8 cellular contexts compared by ENCODE assay signal in genomic region chr5:78294250-78295034, GRCh38. TPM values are rescaled to one million over a fixed set of nuclear protein-coding genes. Genes with fewer than 3 reads are reported as not detected.
DNase-seq lines count a peak whose midpoint lies in the region; ATAC-seq and TF ChIP-seq lines count a peak whose summit lies in the region.

AP3B1 (minus strand) TSS chr5:78294698; CDS start chr5:78294579, 119 bp downstream.

- DNase-seq in EH (ENCODE audit: low read depth) (peak; percentile 99), H4 (ENCODE audit: low spot score) (peak; percentile 98), LoVo (ENCODE audit: low spot score) (peak; percentile 100), RWPE2 (ENCODE audit: low spot score) (peak; percentile 99), fibroblast of lung (ENCODE audit: low read depth in 2 of 2) (peak; percentile 97 to 99)
- peak; percentile 97 for DNase-seq in activated T-helper 2 cell treated with anti-CD3 and anti-CD28 coated beads, Interferon-gamma antibody, Interleukin-2, Interleukin-4, amounts not matched to agents 10 μg/mL and 5 μg/mL and 100 μg/mL, durations not matched to agents 14 hours and 24 hours and 36 hours (ENCODE audit: low spot score)
- DNase-seq in naive thymus-derived CD4-positive, alpha-beta T cell = peak; percentile 94 to 98 (median 96)
- DNase-seq in stimulated activated naive B cell treated with anti-CD40 and anti-IgM and Interleukin-4, amounts not matched to agents 10 μg/mL and 1 μg/mL and 100 μg/mL, for 72 hours = peak; percentile 98

- peaks cover 3% of the 10 kb centered on the region for H3K27me3 Mint-ChIP-seq in activated T-helper 2 cell treated with anti-CD3 and anti-CD28 coated beads, Interferon-gamma antibody, Interleukin-2, Interleukin-4, amounts not matched to agents 10 μg/mL and 5 μg/mL and 100 μg/mL, durations not matched to agents 14 hours and 24 hours and 36 hours (ENCODE audit: low read depth)
- peaks cover 0 to 11% (median 0%) of the 10 kb centered on the region in 5 donors for H3K27me3 Mint-ChIP-seq in naive thymus-derived CD4-positive, alpha-beta T cell
- H3K27me3 Mint-ChIP-seq in stimulated activated naive B cell treated with anti-CD40 and anti-IgM and Interleukin-4, amounts not matched to agents 10 μg/mL and 1 μg/mL and 100 μg/mL, for 72 hours = no peaks in the 10 kb centered on the region

- peak within 1 kb of the TSS; percentile 93 for H2AFZ ChIP-seq in fibroblast of lung (ENCODE audit: low read length)

- POLR2A ChIA-PET in naive thymus-derived CD4-positive, alpha-beta T cell (lab: Charles Lee) = interaction anchor here (0.5 to 6.3 kb wide), 11 partner anchors 9 to 690 kb away, joined by 3 to 106 read pairs (median 4); partner anchors contain the start of gene SCAMP1

- H3K4me3 Mint-ChIP-seq in activated T-helper 2 cell treated with anti-CD3 and anti-CD28 coated beads, Interferon-gamma antibody, Interleukin-2, Interleukin-4, amounts not matched to agents 10 μg/mL and 5 μg/mL and 100 μg/mL, durations not matched to agents 14 hours and 24 hours and 36 hours (ENCODE audit: low read depth) = peak within 1 kb of the TSS; percentile 99
- H3K4me3 Mint-ChIP-seq in naive thymus-derived CD4-positive, alpha-beta T cell = peak within 1 kb of the TSS; percentile 86 to 100 (median 98)
- peak within 1 kb of the TSS; percentile 93 to 99 for H3K4me3 Mint-ChIP-seq in stimulated activated naive B cell treated with anti-CD40 and anti-IgM and Interleukin-4, amounts not matched to agents 10 μg/mL and 1 μg/mL and 100 μg/mL, for 72 hours

- H3K27me3 ChIP-seq in RWPE2 (ENCODE audit: insufficient read depth, poor library complexity, severe bottlenecking) (no peaks in the 10 kb centered on the region), fibroblast of lung (ENCODE audit: control insufficient read depth, insufficient read depth, low read length) (no peaks in the 10 kb centered on the region)
- H3K27me3 ChIP-seq in naive thymus-derived CD4-positive, alpha-beta T cell (ENCODE audit: control insufficient read depth in 2 of 2, insufficient read depth in 2 of 2, low read length in 2 of 2) = no peaks in the 10 kb centered on the region

- H3K27ac Mint-ChIP-seq in activated T-helper 2 cell treated with anti-CD3 and anti-CD28 coated beads, Interferon-gamma antibody, Interleukin-2, Interleukin-4, amounts not matched to agents 10 μg/mL and 5 μg/mL and 100 μg/mL, durations not matched to agents 14 hours and 24 hours and 36 hours = peak within 1 kb of the TSS; percentile 96
- peak within 1 kb of the TSS; percentile 77 to 99 (median 97) for H3K27ac Mint-ChIP-seq in naive thymus-derived CD4-positive, alpha-beta T cell
- H3K27ac Mint-ChIP-seq in stimulated activated naive B cell treated with anti-CD40 and anti-IgM and Interleukin-4, amounts not matched to agents 10 μg/mL and 1 μg/mL and 100 μg/mL, for 72 hours = peak within 1 kb of the TSS; percentile 99

- peak within 1 kb of the TSS; percentile 90 for H3K9ac ChIP-seq in fibroblast of lung (ENCODE audit: insufficient read depth, low read length)

- peaks cover 29% of the 10 kb centered on the region for H3K4me1 Mint-ChIP-seq in activated T-helper 2 cell treated with anti-CD3 and anti-CD28 coated beads, Interferon-gamma antibody, Interleukin-2, Interleukin-4, amounts not matched to agents 10 μg/mL and 5 μg/mL and 100 μg/mL, durations not matched to agents 14 hours and 24 hours and 36 hours (ENCODE audit: low read depth)
- H3K4me1 Mint-ChIP-seq in naive thymus-derived CD4-positive, alpha-beta T cell = peaks cover 27 to 50% (median 46%) of the 10 kb centered on the region in 7 donors
- H3K4me1 Mint-ChIP-seq in stimulated activated naive B cell treated with anti-CD40 and anti-IgM and Interleukin-4, amounts not matched to agents 10 μg/mL and 1 μg/mL and 100 μg/mL, for 72 hours = peaks cover 18 to 31% of the 10 kb centered on the region in 2 donors

- H3K36me3 ChIP-seq in RWPE2 (ENCODE audit: low read depth) (peaks cover 4% of the 10 kb centered on the region; the same call in 1 of the 2 replicates), fibroblast of lung (ENCODE audit: control insufficient read depth, insufficient read depth, low read length) (no peaks in the 10 kb centered on the region)
- peaks cover 0 to 6% (median 0%) of the 10 kb centered on the region in 3 experiments for H3K36me3 ChIP-seq in naive thymus-derived CD4-positive, alpha-beta T cell (ENCODE audit: control insufficient read depth in 2 of 3, insufficient read depth in 3 of 3, low read length in 3 of 3)

- H3K4me3 ChIP-seq in RWPE2 (ENCODE audit: severe bottlenecking) = peak within 1 kb of the TSS; percentile 72
- H3K4me3 ChIP-seq in fibroblast of lung (replicated peaks in 1 of 4; ENCODE audit: control extremely low read depth in 1 of 4, insufficient read depth in 1 of 4, low read depth in 3 of 4, low read length in 4 of 4) = peak within 1 kb of the TSS; percentile 74 to 92 (median 86)
- peak within 1 kb of the TSS; percentile 98 for H3K4me3 ChIP-seq in naive thymus-derived CD4-positive, alpha-beta T cell (ENCODE audit: low read length)

- H4K20me1 ChIP-seq in fibroblast of lung (ENCODE audit: control insufficient read depth, extremely low read depth, insufficient read depth, low read length) = no peaks in the 10 kb centered on the region

- H3K4me1 ChIP-seq in RWPE2 (ENCODE audit: insufficient read depth, poor library complexity, severe bottlenecking) (peaks cover 4% of the 10 kb centered on the region), fibroblast of lung (ENCODE audit: control insufficient read depth, extremely low read depth, insufficient read depth, low read length) (no peaks in the 10 kb centered on the region)
- peaks cover 5 to 9% of the 10 kb centered on the region in 2 donors for H3K4me1 ChIP-seq in naive thymus-derived CD4-positive, alpha-beta T cell (ENCODE audit: control insufficient read depth in 2 of 2, insufficient read depth in 2 of 2, low read length in 2 of 2)

- H3K36me3 Mint-ChIP-seq in activated T-helper 2 cell treated with anti-CD3 and anti-CD28 coated beads, Interferon-gamma antibody, Interleukin-2, Interleukin-4, amounts not matched to agents 10 μg/mL and 5 μg/mL and 100 μg/mL, durations not matched to agents 14 hours and 24 hours and 36 hours (ENCODE audit: low read depth) = peaks cover 21% of the 10 kb centered on the region
- H3K36me3 Mint-ChIP-seq in naive thymus-derived CD4-positive, alpha-beta T cell = peaks cover 0 to 9% (median 0%) of the 10 kb centered on the region in 5 donors
- peaks cover 3 to 5% of the 10 kb centered on the region in 2 donors for H3K36me3 Mint-ChIP-seq in stimulated activated naive B cell treated with anti-CD40 and anti-IgM and Interleukin-4, amounts not matched to agents 10 μg/mL and 1 μg/mL and 100 μg/mL, for 72 hours

- peak within 1 kb of the TSS; percentile 85 for H3K27ac ChIP-seq in RWPE2 (ENCODE audit: poor library complexity, severe bottlenecking)
- peak within 1 kb of the TSS; percentile 94 for H3K27ac ChIP-seq in fibroblast of lung (ENCODE audit: insufficient read depth, low read length)
- H3K27ac ChIP-seq in naive thymus-derived CD4-positive, alpha-beta T cell (ENCODE audit: low read depth, low read length) = peak within 1 kb of the TSS; percentile 88

- H3K79me2 ChIP-seq in fibroblast of lung (ENCODE audit: control insufficient read depth, insufficient read depth, low read length) = peaks cover 45% of the 10 kb centered on the region

- CTCF ChIA-PET in naive thymus-derived CD4-positive, alpha-beta T cell (lab: Charles Lee) = interaction anchor here (1.2 to 4.6 kb wide), 2 partner anchors 57 to 65 kb away, joined by 3 to 27 read pairs; partner anchors contain the start of gene SCAMP1

- TF ChIP-seq CTCF in RWPE2 (IDR thresholded peaks at IDR 0.05; ENCODE audit: poor library complexity, severe bottlenecking) (no peak), fibroblast of lung (conservative IDR thresholded peaks at IDR 0.05 in 1 of 2, IDR thresholded peaks at IDR 0.05 in 1 of 2; ENCODE audit: low read depth in 1 of 2, low read length in 2 of 2) (no peak)

- no peaks in the 10 kb centered on the region for H3K9me3 Mint-ChIP-seq in activated T-helper 2 cell treated with anti-CD3 and anti-CD28 coated beads, Interferon-gamma antibody, Interleukin-2, Interleukin-4, amounts not matched to agents 10 μg/mL and 5 μg/mL and 100 μg/mL, durations not matched to agents 14 hours and 24 hours and 36 hours
- H3K9me3 Mint-ChIP-seq in naive thymus-derived CD4-positive, alpha-beta T cell = no peaks in the 10 kb centered on the region
- H3K9me3 Mint-ChIP-seq in stimulated activated naive B cell treated with anti-CD40 and anti-IgM and Interleukin-4, amounts not matched to agents 10 μg/mL and 1 μg/mL and 100 μg/mL, for 72 hours = no peaks in the 10 kb centered on the region

- peak within 1 kb of the TSS; percentile 87 for H3K4me2 ChIP-seq in fibroblast of lung (ENCODE audit: extremely low read depth, insufficient read depth, low read length)

- H3K9me3 ChIP-seq in RWPE2 (ENCODE audit: severe bottlenecking) (no peaks in the 10 kb centered on the region), fibroblast of lung (ENCODE audit: control insufficient read depth, insufficient read depth, low read depth, low read length) (no peaks in the 10 kb centered on the region)
- no peaks in the 10 kb centered on the region for H3K9me3 ChIP-seq in naive thymus-derived CD4-positive, alpha-beta T cell (ENCODE audit: control insufficient read depth in 2 of 3, low read length in 3 of 3)

- ATAC-seq in RWPE2 (ENCODE audit: low read depth) = peak; percentile 92
- peak; percentile 97 for ATAC-seq in naive thymus-derived CD4-positive, alpha-beta T cell
- ATAC-seq in stimulated activated naive B cell treated with anti-CD40 and anti-IgM and Interleukin-4, amounts not matched to agents 10 μg/mL and 1 μg/mL and 100 μg/mL, for 72 hours (replicated peaks) = peak; percentile 88 to 95

- intact Hi-C loops in activated T-helper 2 cell treated with anti-CD3 and anti-CD28 coated beads, Interferon-gamma antibody, Interleukin-2, Interleukin-4, amounts not matched to agents 10 μg/mL and 5 μg/mL and 100 μg/mL, durations not matched to agents 14 hours and 24 hours and 36 hours (cut with micrococcal nuclease) = loop anchor here (1.0 to 10.0 kb wide), 2 partner anchors 66 to 1220 kb away; partner anchors contain the start of genes HOMER1 and SCAMP1
- intact Hi-C loops in naive thymus-derived CD4-positive, alpha-beta T cell (cut with micrococcal nuclease) = loop anchor here (1.0 to 10.0 kb wide), 13 partner anchors 26 to 1690 kb away; partner anchors contain the start of genes AGGF1 (in 2 of the 2), SCAMP1 (in 2 of the 2), WDR41 (in 2 of the 2) and HOMER1 (in 1 of the 2)

RNA-seq across cellular contexts. Expression of gene AP3B1, which starts in this region (rescaled TPM):
- total RNA-seq in H4 (2014; rRNA removed; shearing (Covaris generic)) = 30.2 and 41.6 TPM in 2 replicates
- total RNA-seq in activated T-helper 2 cell treated with anti-CD3 and anti-CD28 coated beads, Interferon-gamma antibody, Interleukin-2, Interleukin-4, amounts not matched to agents 10 μg/mL and 5 μg/mL and 100 μg/mL, durations not matched to agents 14 hours and 24 hours and 36 hours = 42.9 and 43.9 TPM in 2 replicates
- 50.5 and 56.2 TPM in 2 replicates for total RNA-seq in fibroblast of lung
- polyA plus RNA-seq in fibroblast of lung = 58.7 and 66.9 TPM in 2 replicates
- 44.8 and 48.6 TPM in 2 replicates for polyA plus RNA-seq in fibroblast of lung (2012)
- polyA minus RNA-seq in fibroblast of lung (ENCODE audit: low replicate concordance) = 25.2 and 29.5 TPM in 2 replicates
- 10 to 100 TPM; 30.2 to 45.0 (median 37.2) TPM for total RNA-seq in naive thymus-derived CD4-positive, alpha-beta T cell
- 10 to 100 TPM; 28.3 to 28.4 TPM for polyA plus RNA-seq in naive thymus-derived CD4-positive, alpha-beta T cell

Comparison
In these comparisons a context has a peak if more than half of its experiments do, and no peak if none do; other contexts are left out.
1. Peak in every context shown above with its lines: DNase-seq, ATAC-seq, H3K4me3 ChIP-seq and H3K27ac ChIP-seq.